14 cellular contexts compared by ENCODE assay signal in genomic region chr6:38172739-38173415, GRCh38.
"Had no signal": no experiment of that assay in that cellular context is flagged by ENCODE, and none has a peak within 500 bp of the region (broad histone marks: within the 10 kb centered on the region; RNA-seq: fewer than 3 reads in every experiment).

No MANE protein-coding gene starts in this region.

- DNase-seq: activated CD4-positive, CD25-positive, alpha-beta regulatory T cell treated with anti-CD3 and anti-CD28 coated beads, Interleukin-2, amount 50 U/mL, for 72 hours; activated naive CD4-positive, alpha-beta T cell treated with anti-CD3 and anti-CD28 coated beads, Interleukin-2, amount 50 U/mL, for 16 hours; activated T-cell treated with anti-CD3 and anti-CD28 coated beads for 4 hours; adrenal gland; esophagus squamous epithelium; hippocampal formation; stimulated activated naive CD8-positive, alpha-beta T cell treated with anti-CD3 and anti-CD28 coated beads, Interleukin-15, amount 100 ng/mL, for 72 hours; upper lobe of left lung had no signal

- H3K9me3 ChIP-seq: adrenal gland, esophagus squamous epithelium, upper lobe of left lung had no signal

- H3K27me3 ChIP-seq: adrenal gland, cardiac muscle cell, esophagus squamous epithelium, upper lobe of left lung had no signal

- H3K9me3 Mint-ChIP-seq: activated T-helper 2 cell treated with anti-CD3 and anti-CD28 coated beads, Interferon-gamma antibody, Interleukin-2, Interleukin-4, amounts not matched to agents 10 μg/mL and 5 μg/mL and 100 μg/mL, durations not matched to agents 14 hours and 24 hours and 36 hours; mesothelial cell of epicardium; stimulated activated naive CD8-positive, alpha-beta T cell treated with anti-CD3 and anti-CD28 coated beads, Interleukin-15, amount 100 ng/mL, for 72 hours had no signal

- ATAC-seq: right cardiac atrium had no signal

- H3K27ac Mint-ChIP-seq: activated T-helper 2 cell treated with anti-CD3 and anti-CD28 coated beads, Interferon-gamma antibody, Interleukin-2, Interleukin-4, amounts not matched to agents 10 μg/mL and 5 μg/mL and 100 μg/mL, durations not matched to agents 14 hours and 24 hours and 36 hours; mesothelial cell of epicardium had no signal

- H3K4me1 ChIP-seq: adrenal gland, upper lobe of left lung had no signal

- H3K36me3 ChIP-seq: adrenal gland, cardiac muscle cell had no signal

- H3K27ac ChIP-seq: adrenal gland, cardiac muscle cell, esophagus squamous epithelium, upper lobe of left lung had no signal

- H3K4me3 ChIP-seq: adrenal gland, cardiac muscle cell, esophagus squamous epithelium, lung, smooth muscle cell, upper lobe of left lung had no signal

- H3K4me3 Mint-ChIP-seq: mesothelial cell of epicardium; stimulated activated naive CD8-positive, alpha-beta T cell treated with anti-CD3 and anti-CD28 coated beads, Interleukin-15, amount 100 ng/mL, for 72 hours had no signal

- H3K27me3 Mint-ChIP-seq: stimulated activated naive CD8-positive, alpha-beta T cell treated with anti-CD3 and anti-CD28 coated beads, Interleukin-15, amount 100 ng/mL, for 72 hours had no signal
